8 cellular contexts compared by ENCODE assay signal in genomic region chr1:20787100-20787774, GRCh38. TPM values are rescaled to one million over a fixed set of nuclear protein-coding genes. Genes with fewer than 3 reads are reported as not detected.
DNase-seq lines count a peak whose midpoint lies in the region; ATAC-seq and FAIRE-seq lines count a peak whose summit lies in the region.

TSS of gene HP1BP3 (minus strand) at chr1:20787307. CDS start at chr1:20780440, 6,867 bp downstream.

- 0 to 1% methylated on average over 51 to 90 of the region's 90 CpGs for WGBS in esophagus, 2 donors

- H3K9me3 ChIP-seq in esophagus (ENCODE audit: control insufficient read depth in 2 of 2, insufficient read depth in 1 of 2, low read depth in 1 of 2, low read length in 1 of 2) (peaks cover 0 to 2% of the 10 kb centered on the region in 2 donors), muscle layer of colon (ENCODE audit: low read length) (no peaks in the 10 kb centered on the region)

- FAIRE-seq in HTR-8/SVneo (lab: Jason Lieb, UNC) = no peak

- peak within 1 kb of the TSS; percentile 97 to 100 for H3K27ac ChIP-seq in esophagus (ENCODE audit: low read depth in 2 of 2, low read length in 1 of 2)
- H3K27ac ChIP-seq in muscle layer of colon (ENCODE audit: low read depth, low read length) = peak within 1 kb of the TSS; percentile 100

- peaks cover 0 to 2% of the 10 kb centered on the region in 2 donors for H3K4me1 ChIP-seq in esophagus (ENCODE audit: control insufficient read depth in 2 of 2, insufficient read depth in 2 of 2, low read length in 1 of 2)
- H3K4me1 ChIP-seq in muscle layer of colon (ENCODE audit: insufficient read depth, low read length) = peaks cover 16% of the 10 kb centered on the region

- H3K36me3 ChIP-seq in esophagus (ENCODE audit: control insufficient read depth in 2 of 2, insufficient read depth in 2 of 2, low read length in 1 of 2) = no peaks in the 10 kb centered on the region
- H3K36me3 ChIP-seq in muscle layer of colon (ENCODE audit: insufficient read depth, low read length) = no peaks in the 10 kb centered on the region

- H3K27me3 ChIP-seq in esophagus (ENCODE audit: control insufficient read depth in 1 of 2, insufficient read depth in 2 of 2, low read length in 2 of 2) = no peaks in the 10 kb centered on the region
- H3K27me3 ChIP-seq in muscle layer of colon (ENCODE audit: control insufficient read depth in 1 of 2, insufficient read depth in 2 of 2, low read length in 2 of 2) = no peaks in the 10 kb centered on the region

- peak within 1 kb of the TSS; percentile 80 for H3K9ac ChIP-seq in muscle layer of colon (ENCODE audit: low read length)

- H3K4me3 ChIP-seq in esophagus (ENCODE audit: low read depth in 1 of 2, low read length in 2 of 2) (peak within 1 kb of the TSS; percentile 90 to 92), muscle layer of colon (ENCODE audit: low read depth in 1 of 2, low read length in 2 of 2) (peak within 1 kb of the TSS; percentile 83 to 96)

- DNase-seq in D341Med (ENCODE audit: low spot score) = peak; percentile 93
- DNase-seq in HTR-8/SVneo (ENCODE audit: insufficient read length, low spot score) = peak; percentile 68
- peak; percentile 86 for DNase-seq in OCI-M1 (lab: John Stamatoyannopoulos, UW)
- peak; percentile 94 for DNase-seq in activated T-cell treated with anti-CD3 and anti-CD28 coated beads, Interleukin-2, amount 50 U/mL, for 1 hour
- DNase-seq in stimulated activated CD8-positive, alpha-beta memory T cell treated with anti-CD3 and anti-CD28 coated beads, Interleukin-7, amount 100 ng/mL, for 1 hour (ENCODE audit: low read depth in 2 of 2) = peak; percentile 69 to 74

- peak; percentile 55 for ATAC-seq in GM21381 (IDR thresholded peaks at IDR 0.05; ENCODE audit: unreplicated experiment)

RNA-seq across cellular contexts. Expression of gene HP1BP3, which starts in this region (rescaled TPM):
- 10 to 100 TPM; 66.3 to 85.1 TPM for polyA plus RNA-seq in esophagus

Comparison
In these comparisons a context has a peak if more than half of its experiments do, and no peak if none do; other contexts are left out.
1. Peak in every context shown above with its lines: DNase-seq, ATAC-seq, H3K4me3 ChIP-seq and H3K27ac ChIP-seq.